In the genomic region with DNA sequence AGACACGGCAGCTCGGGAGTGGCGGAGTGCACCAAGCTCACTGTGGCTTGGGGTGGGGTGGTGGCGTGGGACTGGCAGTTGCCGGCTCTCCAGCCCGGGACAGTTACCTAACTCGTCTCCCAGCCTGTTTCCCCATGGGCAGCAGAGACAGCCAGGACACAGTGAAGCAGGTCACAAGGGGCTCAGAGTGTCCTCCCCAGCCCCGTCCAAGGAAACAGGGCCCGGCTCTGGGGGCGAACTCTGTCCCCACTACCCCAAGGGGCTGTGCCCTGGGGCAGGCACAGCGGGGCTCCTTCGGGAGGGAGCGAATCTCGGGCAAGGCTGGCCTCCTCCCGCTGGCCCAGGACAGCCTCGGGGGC, we compare ENCODE assay signal across 9 cellular contexts. TPM values are rescaled to one million over a fixed set of nuclear protein-coding genes. Genes with fewer than 3 reads are reported as not detected.
DNase-seq lines count a peak whose midpoint lies in the region; ATAC-seq and TF ChIP-seq lines count a peak whose summit lies in the region.
"Had no signal": no experiment of that assay in that cellular context is flagged by ENCODE, and none has a peak within 500 bp of the region (broad histone marks: within the 10 kb centered on the region; RNA-seq: fewer than 3 reads in every experiment).

No MANE protein-coding gene starts in this region.

- H3K27me3 ChIP-seq in BE2C = no peaks in the 10 kb centered on the region
- no peaks in the 10 kb centered on the region for H3K27me3 ChIP-seq in brain microvascular endothelial cell (replicated peaks)
- no peaks in the 10 kb centered on the region for H3K27me3 ChIP-seq in lung (ENCODE audit: control insufficient read depth, insufficient read depth)
- no peaks in the 10 kb centered on the region for H3K27me3 ChIP-seq in aorta (ENCODE audit: control insufficient read depth in 1 of 2, insufficient read depth in 2 of 2, low read length in 1 of 2)

- intact Hi-C loops in aorta (cut with DNase I) = no loop called here

- TF ChIP-seq CTCF in BE2C (IDR thresholded peaks at IDR 0.05; ENCODE audit: low read depth, low read length) (no peak), brain microvascular endothelial cell (IDR thresholded peaks at IDR 0.05; ENCODE audit: low read depth, low read length, missing control alignments) (no peak), lung (IDR thresholded peaks at IDR 0.05; ENCODE audit: control extremely low read depth, extremely low read depth) (no peak)

- H3K4me1 ChIP-seq in BE2C (no peaks in the 10 kb centered on the region), lung (ENCODE audit: control insufficient read depth in 2 of 2, insufficient read depth in 2 of 2, low read length in 2 of 2) (peaks cover 0 to 7% of the 10 kb centered on the region in 2 donors), aorta (ENCODE audit: control insufficient read depth in 1 of 2, insufficient read depth in 2 of 2, low read length in 2 of 2) (no peaks in the 10 kb centered on the region)

- H3K9me3 ChIP-seq in BE2C (no peaks in the 10 kb centered on the region), lung (ENCODE audit: control insufficient read depth in 2 of 2, insufficient read depth in 1 of 2, low read length in 1 of 2) (no peaks in the 10 kb centered on the region), aorta (ENCODE audit: control insufficient read depth, low read length) (no peaks in the 10 kb centered on the region)

- H3K27ac ChIP-seq in brain microvascular endothelial cell (no peak overlapping the region), lung (ENCODE audit: low read depth in 1 of 2, low read length in 1 of 2) (peak overlapping the region; percentile 80 to 87), aorta (ENCODE audit: low read depth in 1 of 2, low read length in 2 of 2) (no peak overlapping the region)

- peak; percentile 17 for ATAC-seq in HG03097 (IDR thresholded peaks at IDR 0.05; ENCODE audit: low FRiP score, unreplicated experiment)
- no peak for ATAC-seq in lung (ENCODE audit: insufficient read depth, low FRiP score)
- ATAC-seq in aorta (ENCODE audit: low FRiP score) = peak; percentile 53
- no peak for ATAC-seq in GM19452 (IDR thresholded peaks at IDR 0.05; ENCODE audit: unreplicated experiment)
- ATAC-seq in GM19463 (IDR thresholded peaks at IDR 0.05; ENCODE audit: unreplicated experiment) = no peak

- in situ Hi-C loops in brain microvascular endothelial cell (cut with HindIII; ENCODE audit: low pct_ligation_motif_present, low sequenced_read_pairs) = no loop called here

- H3K4me3 ChIP-seq in BE2C (ENCODE audit: low read depth, low read length) (peak overlapping the region; percentile 49), brain microvascular endothelial cell (ENCODE audit: low read depth, low read length) (peak overlapping the region; percentile 55), lung (peak overlapping the region; percentile 40), aorta (ENCODE audit: low read length in 2 of 2) (peak overlapping the region; percentile 21 to 24)

- DNase-seq in BE2C (no peak), brain microvascular endothelial cell (no peak), lung (ENCODE audit: low spot score) (no peak), aorta (peak; percentile 68 to 77), kidney glomerular epithelial cell (lab: John Stamatoyannopoulos, UW) (no peak)

- 15 to 23% methylated on average over 12 to 16 of the region's 16 CpGs for WGBS in lung, 2 donors
- 22 to 26% methylated on average over 16 of the region's 16 CpGs for WGBS in aorta, 2 donors

- H3K36me3 ChIP-seq in BE2C (no peaks in the 10 kb centered on the region), brain microvascular endothelial cell (replicated peaks) (no peaks in the 10 kb centered on the region), lung (ENCODE audit: control insufficient read depth in 2 of 2, insufficient read depth in 2 of 2, low read length in 2 of 2) (no peaks in the 10 kb centered on the region), aorta (ENCODE audit: control insufficient read depth in 1 of 2, insufficient read depth in 2 of 2, low read length in 1 of 2) (no peaks in the 10 kb centered on the region)

RNA-seq across cellular contexts. Expression of gene GPR157, which starts 0.8 kb away (rescaled TPM):
- not detected for polyA plus RNA-seq in BE2C (2012; ENCODE audit: insufficient read depth, insufficient read length, low read depth)
- total RNA-seq in lung = 10 to 100 TPM; 10.0 to 29.3 TPM
- polyA plus RNA-seq in lung = 1 to 10 TPM; 3.7 to 4.6 TPM
- total RNA-seq in aorta = 1 to 10 TPM; 7.1 to 7.9 TPM
- 1 to 10 TPM; 1.1 to 2.4 TPM for polyA plus RNA-seq in aorta
- polyA plus RNA-seq: neural cell had no signal

RNA-seq across cellular contexts. Expression of gene SLC2A5, which starts 58.7 kb away (rescaled TPM):
- not detected for polyA plus RNA-seq in BE2C (2012; ENCODE audit: insufficient read depth, insufficient read length, low read depth)
- total RNA-seq in lung (1 to 10 TPM in 1 of 2 donors, under 1 TPM in 1; 0.92 to 2.8 TPM), aorta (10 to 100 TPM in 1 of 2 donors, 1 to 10 TPM in 1; 5.8 to 17.5 TPM)
- polyA plus RNA-seq in lung (1 to 10 TPM in 1 of 2 donors, under 1 TPM in 1; 0.16 to 2.1 TPM), aorta (10 to 100 TPM in 1 of 2 donors, under 1 TPM in 1; 0.31 to 10.5 TPM)
- polyA plus RNA-seq: neural cell had no signal

Comparison
In these comparisons a context has a peak if more than half of its experiments do, and no peak if none do; other contexts are left out.
1. DNase-seq: peak in aorta (2 of 2); none in BE2C (single experiment), brain microvascular endothelial cell (single experiment), lung (single experiment) and kidney glomerular epithelial cell (single experiment).
2. ATAC-seq: peak in HG03097 (single experiment) and aorta (single experiment); none in lung (single experiment), GM19452 (single experiment) and GM19463 (single experiment).
3. H3K27ac ChIP-seq: peak in lung (2 of 2); none in brain microvascular endothelial cell (single experiment) and aorta (0 of 2).
4. Peak in every context shown above with its lines, with median percentiles within 50 percentile points of each other: H3K4me3 ChIP-seq.